17 cellular contexts compared by ENCODE assay signal in genomic region chr12:97277030-97277429, GRCh38.
"Had no signal": no experiment of that assay in that cellular context is flagged by ENCODE, and none has a peak within 500 bp of the region (broad histone marks: within the 10 kb centered on the region; RNA-seq: fewer than 3 reads in every experiment).

No MANE protein-coding gene starts in this region.

- H3K4me3 Mint-ChIP-seq: activated naive CD4-positive, alpha-beta T cell treated with anti-CD3 and anti-CD28 coated beads, Interleukin-2, amount 10 ng/mL, durations not matched to agents 7 days and 5 days; activated T-cell treated with anti-CD3 and anti-CD28 coated beads, Interleukin-2, amount 50 U/mL, for 72 hours; dendritic cell treated with granulocyte-macrophage colony-stimulating factor and Interleukin-4, amounts not matched to agents 40 ng/mL and 50 ng/mL, for 4 days; T-helper 1 cell treated with Interleukin-12 subunit alpha and Interleukin-12 subunit beta and Interleukin-4 antibody, amounts not matched to agents 30 μg/mL and 1 μg/mL, for 36 hours had no signal

- H3K4me1 Mint-ChIP-seq: activated naive CD4-positive, alpha-beta T cell treated with anti-CD3 and anti-CD28 coated beads, Interleukin-2, amount 10 ng/mL, durations not matched to agents 7 days and 5 days had no signal

- H3K27ac Mint-ChIP-seq: activated naive CD4-positive, alpha-beta T cell treated with anti-CD3 and anti-CD28 coated beads, Interleukin-2, amount 10 ng/mL, durations not matched to agents 7 days and 5 days; activated T-cell treated with anti-CD3 and anti-CD28 coated beads, Interleukin-2, amount 50 U/mL, for 72 hours; dendritic cell treated with granulocyte-macrophage colony-stimulating factor and Interleukin-4, amounts not matched to agents 40 ng/mL and 50 ng/mL, for 4 days; T-helper 1 cell treated with Interleukin-12 subunit alpha and Interleukin-12 subunit beta and Interleukin-4 antibody, amounts not matched to agents 30 μg/mL and 1 μg/mL, for 36 hours had no signal

- H3K36me3 Mint-ChIP-seq: activated naive CD4-positive, alpha-beta T cell treated with anti-CD3 and anti-CD28 coated beads, Interleukin-2, amount 10 ng/mL, durations not matched to agents 7 days and 5 days; naive B cell had no signal

- H2AFZ ChIP-seq: hepatocyte had no signal

- H3K27me3 ChIP-seq: hepatocyte had no signal

- ATAC-seq: activated T-cell treated with anti-CD3 and anti-CD28 coated beads, Interleukin-2, amount 50 U/mL, for 72 hours; stimulated activated naive CD8-positive, alpha-beta T cell treated with anti-CD3 and anti-CD28 coated beads, Interleukin-15, Interleukin-2, amounts not matched to agents 100 U/mL and 50 U/mL, for 24 hours had no signal

- H3K4me3 ChIP-seq: hepatocyte had no signal

- H3K9me3 Mint-ChIP-seq: activated naive CD4-positive, alpha-beta T cell treated with anti-CD3 and anti-CD28 coated beads, Interleukin-2, amount 10 ng/mL, durations not matched to agents 7 days and 5 days; activated T-cell treated with anti-CD3 and anti-CD28 coated beads, Interleukin-2, amount 50 U/mL, for 72 hours; dendritic cell treated with granulocyte-macrophage colony-stimulating factor and Interleukin-4, amounts not matched to agents 40 ng/mL and 50 ng/mL, for 4 days; T-helper 1 cell treated with Interleukin-12 subunit alpha and Interleukin-12 subunit beta and Interleukin-4 antibody, amounts not matched to agents 30 μg/mL and 1 μg/mL, for 36 hours had no signal

- H3K4me2 ChIP-seq: hepatocyte had no signal

- DNase-seq: activated CD4-positive, alpha-beta T cell treated with anti-CD3 and anti-CD28 coated beads for 4 hours; activated CD4-positive, alpha-beta T cell treated with anti-CD3 and anti-CD28 coated beads, Interleukin-2, amount 50 U/mL, for 48 hours; activated CD4-positive, CD25-positive, alpha-beta regulatory T cell; activated effector memory CD4-positive, alpha-beta T cell treated with Interleukin-2 at 50 U/mL for 16 hours; activated naive CD4-positive, alpha-beta T cell treated with anti-CD3 and anti-CD28 coated beads, Interleukin-2, amount 10 ng/mL, durations not matched to agents 7 days and 5 days; activated T-cell treated with anti-CD3 and anti-CD28 coated beads, Interleukin-2, amount 50 U/mL, for 72 hours; effector CD4-positive, alpha-beta T cell; erythroblast; foreskin fibroblast; mesendoderm; naive B cell; stimulated activated CD4-positive, alpha-beta T cell treated with anti-CD3 and anti-CD28 coated beads, Interleukin-12 subunit alpha, Interleukin-12 subunit beta, amount 100 ng/mL, for 4 hours; stimulated activated CD4-positive, alpha-beta T cell treated with anti-CD3 and anti-CD28 coated beads, Interleukin-4, amount 100 ng/mL, for 4 hours; stimulated activated naive CD8-positive, alpha-beta T cell treated with anti-CD3 and anti-CD28 coated beads, Interleukin-15, Interleukin-2, amounts not matched to agents 100 U/mL and 50 U/mL, for 24 hours had no signal

- H3K27ac ChIP-seq: hepatocyte had no signal
